ENCODE assay signal across 8 cellular contexts in the genomic region with DNA sequence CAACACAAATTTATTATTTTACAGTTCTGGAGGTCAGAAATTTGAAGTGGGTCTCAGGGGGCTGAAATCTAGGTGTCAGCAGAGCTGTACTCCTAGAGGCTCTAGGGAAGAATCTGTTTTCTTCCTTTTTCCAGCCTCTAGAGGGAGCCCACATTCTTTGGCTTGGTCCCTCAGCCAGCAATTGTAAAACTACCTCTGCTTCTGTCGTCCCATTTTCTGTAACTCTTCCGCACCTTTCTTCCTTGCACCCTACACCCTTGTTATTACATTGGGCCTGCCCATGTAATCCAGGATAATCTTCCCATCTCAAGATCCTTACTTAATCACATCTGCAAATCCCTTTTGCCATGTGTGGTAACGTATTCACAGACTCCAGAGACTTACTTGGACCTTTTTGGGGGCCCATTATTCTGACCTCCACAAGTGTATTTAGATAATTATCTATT. TPM values are rescaled to one million over a fixed set of nuclear protein-coding genes. Genes with fewer than 3 reads are reported as not detected.
DNase-seq lines count a peak whose midpoint lies in the region; ATAC-seq, FAIRE-seq and TF ChIP-seq lines count a peak whose summit lies in the region.

No MANE protein-coding gene starts in this region.

- no peaks in the 10 kb centered on the region for H3K9me3 ChIP-seq in osteoblast (ENCODE audit: low read depth, low read length)

- H3K27me3 ChIP-seq in osteoblast (ENCODE audit: insufficient read depth, low read length), result peaks cover 5% of the 10 kb centered on the region

- peak overlapping the region; percentile 68 for H2AFZ ChIP-seq in osteoblast (ENCODE audit: low read length)

- H3K4me3 ChIP-seq in osteoblast (ENCODE audit: insufficient read depth, low read length), result no peak overlapping the region

- H4K20me1 ChIP-seq in osteoblast (ENCODE audit: insufficient read depth, low read length), result no peaks in the 10 kb centered on the region

- H3K79me2 ChIP-seq in osteoblast (ENCODE audit: insufficient read depth, low read length), result no peaks in the 10 kb centered on the region

- H3K4me2 ChIP-seq in osteoblast (ENCODE audit: insufficient read depth, low read length), result peak overlapping the region; percentile 44

- H3K27ac ChIP-seq in osteoblast (ENCODE audit: low read depth, low read length), result no peak overlapping the region

- H3K4me1 ChIP-seq in osteoblast (ENCODE audit: insufficient read depth, low read length), result no peaks in the 10 kb centered on the region

- DNase-seq in Caki2 (ENCODE audit: low read depth) (peak; percentile 61), HTR-8/SVneo (ENCODE audit: insufficient read length, low spot score) (peak; percentile 51), NOMO-1 treated with dmso at 0.1 percent for 144 hours (lab: John Stamatoyannopoulos, UW; ENCODE audit: unreplicated experiment) (peak; percentile 34), activated T-helper 1 cell treated with Interleukin-2 at 50 U/mL for 16 hours (ENCODE audit: low read depth) (peak; percentile 16), frontal cortex (ENCODE audit: low spot score in 2 of 2) (peak; percentile 11 to 42), osteoblast (ENCODE audit: insufficient read length, low spot score, missing footprints) (peak; percentile 74)

- in situ Hi-C loops in Caki2 (cut with HindIII; ENCODE audit: low pct_unique_long_range_greater_than_20kb, low sequenced_read_pairs), result no loop called here

- FAIRE-seq in HTR-8/SVneo (lab: Jason Lieb, UNC) (no peak), frontal cortex (lab: Jason Lieb, UNC) (no peak)

- no peaks in the 10 kb centered on the region for H3K36me3 ChIP-seq in osteoblast (ENCODE audit: insufficient read depth, low read length)

- peak; percentile 81 for TF ChIP-seq CTCF in osteoblast (IDR thresholded peaks at IDR 0.05; ENCODE audit: extremely low read depth, low read depth, low read length)

- ATAC-seq in HG03095 (IDR thresholded peaks at IDR 0.05; ENCODE audit: unreplicated experiment) (no peak), GM19324 (IDR thresholded peaks at IDR 0.05; ENCODE audit: low FRiP score, unreplicated experiment) (no peak)

RNA-seq across cellular contexts. Expression of a gene that starts 24.8 kb away (rescaled TPM):
- 17.8 and 18.4 TPM in 2 replicates for total RNA-seq in Caki2 (2014; rRNA removed; shearing (Covaris generic); ENCODE audit: low replicate concordance)
- total RNA-seq in frontal cortex (5.3 TPM), osteoblast (9.8 and 13.8 TPM in 2 replicates)

RNA-seq across cellular contexts. Expression of a gene that starts 59.6 kb away (rescaled TPM):
- total RNA-seq in Caki2 (2014; rRNA removed; shearing (Covaris generic); ENCODE audit: low replicate concordance), result 456 and 483 TPM in 2 replicates
- total RNA-seq in frontal cortex (2.4 TPM), osteoblast (103 and 116 TPM in 2 replicates)

Comparison
In these comparisons a context has a peak if more than half of its experiments do, and no peak if none do; other contexts are left out.
1. DNase-seq: peak in every context shown above with its lines; median percentile 74 in osteoblast; 61 in Caki2; 51 in HTR-8/SVneo; 34 in NOMO-1 treated with dmso at 0.1 percent for 144 hours; 26 in frontal cortex; 16 in activated T-helper 1 cell treated with Interleukin-2 at 50 U/mL for 16 hours.
2. RNA of a gene that starts 59.6 kb away (total RNA-seq): 456 to 483 TPM in Caki2 and 103 to 116 TPM in osteoblast; 2.4 TPM in frontal cortex (single experiment); every median in the first group is over 10 times any median in the second.